In the genomic region with DNA sequence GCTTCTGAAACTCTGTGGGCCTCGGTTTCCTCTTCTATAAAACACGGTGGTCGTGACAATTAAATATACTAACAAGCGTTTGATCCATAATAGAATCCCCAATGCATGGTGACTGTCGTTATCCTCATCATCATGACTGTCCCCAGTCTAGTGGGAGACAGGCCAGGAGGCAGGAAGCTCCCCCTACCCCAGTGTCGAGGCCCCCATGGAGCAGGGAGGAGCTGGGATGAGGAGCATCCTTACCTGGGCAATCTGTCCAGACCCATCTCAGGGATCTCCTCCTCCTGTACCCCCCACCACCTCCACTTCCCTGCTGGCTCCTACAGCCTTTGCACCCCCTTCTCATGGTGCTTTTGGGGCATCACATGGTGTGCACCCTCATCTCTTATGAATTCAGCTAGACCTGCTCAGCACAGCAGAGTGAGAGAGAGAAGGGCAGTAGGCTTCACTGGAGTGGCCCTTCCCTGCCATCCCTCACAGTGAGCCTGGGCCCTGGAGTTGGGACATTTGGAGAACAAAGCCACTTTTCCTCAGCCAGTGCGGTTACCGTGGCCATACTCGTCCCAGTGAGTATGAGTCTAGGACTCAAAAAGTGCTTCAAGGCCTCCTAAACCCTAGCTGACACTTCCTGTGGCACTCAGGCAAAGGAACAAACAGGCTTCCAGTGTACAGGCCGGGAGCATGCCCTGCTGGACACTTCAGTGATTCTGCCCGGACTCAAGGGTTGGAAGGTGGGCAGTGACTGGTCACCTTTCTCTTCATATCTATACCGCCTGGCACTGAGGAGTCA, we compare ENCODE assay signal across 19 cellular contexts.
DNase-seq lines count a peak whose midpoint lies in the region; ATAC-seq, FAIRE-seq and TF ChIP-seq lines count a peak whose summit lies in the region.
"Had no signal": no experiment of that assay in that cellular context is flagged by ENCODE, and none has a peak within 500 bp of the region (broad histone marks: within the 10 kb centered on the region; RNA-seq: fewer than 3 reads in every experiment).

No MANE protein-coding gene starts in this region.

- H3K4me3 Mint-ChIP-seq in activated CD8-positive, alpha-beta memory T cell treated with anti-CD3 and anti-CD28 coated beads, Interleukin-2, amount 10 ng/mL, durations not matched to agents 7 days and 5 days = no peak overlapping the region
- H3K4me3 Mint-ChIP-seq: neural progenitor cell had no signal

- peak overlapping the region; percentile 68 for H3K27ac ChIP-seq in RWPE1
- no peak overlapping the region for H3K27ac ChIP-seq in H1 (ENCODE audit: low read depth, low read length)
- H3K27ac ChIP-seq in thymus (ENCODE audit: low read depth) = peak overlapping the region; percentile 93
- H3K27ac ChIP-seq in smooth muscle cell (ENCODE audit: low read depth) = no peak overlapping the region
- H3K27ac ChIP-seq in foreskin keratinocyte = no peak overlapping the region
- H3K27ac ChIP-seq: A549, colonic mucosa, left ventricle myocardium inferior, neural progenitor cell had no signal

- H2BK12ac ChIP-seq in H1 (ENCODE audit: low read depth, low read length) = no peak overlapping the region

- no peak overlapping the region for H2AK5ac ChIP-seq in H1 (ENCODE audit: low read depth, low read length)

- POLR2A ChIA-PET in RWPE1 (lab: Yijun Ruan, JAX; ENCODE audit: low non-redundant PET) (interaction anchor here (0.5 kb wide), 1 partner anchor 23 kb away, joined by 3 read pairs; no protein-coding TSS in a partner anchor), H1 (lab: Charles Lee; ENCODE audit: partially characterized antibody) (no interaction called here)

- no peak overlapping the region for H3K9ac ChIP-seq in H1 (replicated peaks in 1 of 4; ENCODE audit: extremely low read depth in 1 of 4, low read depth in 3 of 4, low read length in 3 of 4)
- H3K9ac ChIP-seq in smooth muscle cell (ENCODE audit: low read depth) = no peak overlapping the region
- H3K9ac ChIP-seq: neural progenitor cell had no signal

- H3K4me3 ChIP-seq in H1 (ENCODE audit: extremely low read depth in 1 of 4, insufficient read depth in 2 of 4, low read depth in 3 of 4, low read length in 4 of 4) (no peak overlapping the region), thymus (ENCODE audit: low read length) (no peak overlapping the region), smooth muscle cell (no peak overlapping the region)
- H3K4me3 ChIP-seq: A549, adrenal gland, colonic mucosa, esophagus muscularis mucosa, left ventricle myocardium inferior, neural progenitor cell had no signal

- H3K79me1 ChIP-seq in H1 (ENCODE audit: low read depth, low read length) = no peaks in the 10 kb centered on the region

- peak overlapping the region; percentile 93 for H3K27ac Mint-ChIP-seq in activated CD8-positive, alpha-beta memory T cell treated with anti-CD3 and anti-CD28 coated beads, Interleukin-2, amount 10 ng/mL, durations not matched to agents 7 days and 5 days

- ATAC-seq in activated CD8-positive, alpha-beta memory T cell treated with anti-CD3 and anti-CD28 coated beads, Interleukin-2, amount 10 ng/mL, durations not matched to agents 7 days and 5 days = no peak
- no peak for ATAC-seq in foreskin keratinocyte
- ATAC-seq: A549, Panc1 had no signal

- H2BK15ac ChIP-seq in H1 (ENCODE audit: low read length) = no peak overlapping the region

- peaks cover 20% of the 10 kb centered on the region for H3F3A ChIP-seq in smooth muscle cell (ENCODE audit: low read depth)

- TF ChIP-seq POLR2A in H1 (IDR thresholded peaks at IDR 0.05; ENCODE audit: control extremely low read depth in 1 of 2, low read depth in 2 of 2, low read length in 2 of 2) = no peak

- no peak for TF ChIP-seq CTCF in RWPE1 (conservative IDR thresholded peaks at IDR 0.05; ENCODE audit: low read depth)
- TF ChIP-seq CTCF in H1 (IDR thresholded peaks at IDR 0.05; ENCODE audit: control extremely low read depth in 1 of 3, insufficient read depth in 1 of 3, low read depth in 1 of 3, low read length in 3 of 3) = no peak
- TF ChIP-seq CTCF in smooth muscle cell (IDR thresholded peaks at IDR 0.05; ENCODE audit: borderline replicate concordance, insufficient read depth, poor library complexity, severe bottlenecking) = no peak
- TF ChIP-seq CTCF in foreskin keratinocyte (conservative IDR thresholded peaks at IDR 0.05) = no peak

- H3K14ac ChIP-seq in H1 (ENCODE audit: insufficient read length) = no peak overlapping the region

- no peaks in the 10 kb centered on the region for H3K79me2 ChIP-seq in H1 (ENCODE audit: control insufficient read depth in 1 of 2, insufficient read depth in 2 of 2, low read length in 2 of 2)
- no peaks in the 10 kb centered on the region for H3K79me2 ChIP-seq in smooth muscle cell (ENCODE audit: low read depth)

- peaks cover 93% of the 10 kb centered on the region for H3K4me1 Mint-ChIP-seq in activated CD8-positive, alpha-beta memory T cell treated with anti-CD3 and anti-CD28 coated beads, Interleukin-2, amount 10 ng/mL, durations not matched to agents 7 days and 5 days

- no peak overlapping the region for H3K4me2 ChIP-seq in H1 (ENCODE audit: insufficient read depth in 1 of 2, low read depth in 2 of 2, low read length in 2 of 2)
- H3K4me2 ChIP-seq in smooth muscle cell = no peak overlapping the region
- H3K4me2 ChIP-seq: A549, neural progenitor cell had no signal

- H4K5ac ChIP-seq in H1 (ENCODE audit: insufficient read length, low read depth, low read length) = no peak overlapping the region

- DNase-seq in activated CD8-positive, alpha-beta memory T cell treated with anti-CD3 and anti-CD28 coated beads, Interleukin-2, amount 10 ng/mL, durations not matched to agents 7 days and 5 days = no peak
- no peak for DNase-seq in activated CD8-positive, alpha-beta memory T cell treated with anti-CD3 and anti-CD28 coated beads, Interleukin-2, amount 50 U/mL, for 4 hours
- DNase-seq in RWPE1 (ENCODE audit: low spot score) = no peak
- DNase-seq in H1 (ENCODE audit: low read depth in 1 of 2, low spot score in 2 of 2) = no peak
- DNase-seq in NCI-H1092 treated with DMSO at 0.1 percent for 48 hours (lab: John Stamatoyannopoulos, UW) = no peak
- DNase-seq in smooth muscle cell (lab: John Stamatoyannopoulos, UW; ENCODE audit: unreplicated experiment) = no peak
- DNase-seq in foreskin keratinocyte = no peak
- DNase-seq: activated CD4-positive, alpha-beta T cell treated with anti-CD3 and anti-CD28 coated beads, Interleukin-2, amount 50 U/mL, for 4 hours; adrenal gland; DMS 273 treated with DMSO at 0.1 percent for 48 hours; left ventricle myocardium inferior; NCI-H1048; substantia nigra had no signal

- H3K4me1 ChIP-seq in H1 (replicated peaks in 1 of 4; ENCODE audit: control insufficient read depth in 3 of 4, insufficient read depth in 4 of 4, low read length in 3 of 4) = peaks cover 0 to 4% (median 0%) of the 10 kb centered on the region in 4 experiments; a peak in 1 of 7 replicates
- H3K4me1 ChIP-seq in thymus (ENCODE audit: control insufficient read depth, insufficient read depth, low read length) = peaks cover 90% of the 10 kb centered on the region
- H3K4me1 ChIP-seq in smooth muscle cell (ENCODE audit: low read depth) = peaks cover 10% of the 10 kb centered on the region
- H3K4me1 ChIP-seq in foreskin keratinocyte = peaks cover 23% of the 10 kb centered on the region
- H3K4me1 ChIP-seq: A549, left ventricle myocardium inferior had no signal

- CTCF ChIA-PET in activated CD8-positive, alpha-beta memory T cell treated with anti-CD3 and anti-CD28 coated beads, Interleukin-2, amount 10 ng/mL, durations not matched to agents 7 days and 5 days (lab: Charles Lee) = interaction anchor here (1.1 to 1.6 kb wide), 4 partner anchors 10 to 139 kb away, joined by 3 to 4 read pairs (median 4); no protein-coding TSS in a partner anchor
- CTCF ChIA-PET in RWPE1 (lab: Yijun Ruan, JAX) = interaction anchor here (0.5 to 1.2 kb wide), 3 partner anchors 39 to 162 kb away, joined by 3 to 7 read pairs (median 3); no protein-coding TSS in a partner anchor
- CTCF ChIA-PET in H1 (lab: Charles Lee; ENCODE audit: partially characterized antibody) = interaction anchor here (1.2 to 1.3 kb wide), 3 partner anchors 43 to 122 kb away, joined by 3 to 4 read pairs (median 3); no protein-coding TSS in a partner anchor

- no peak overlapping the region for H4K91ac ChIP-seq in H1 (replicated peaks; ENCODE audit: insufficient read length, low read length)

- no peak for TF ChIP-seq EP300 in H1 (IDR thresholded peaks at IDR 0.05; ENCODE audit: borderline replicate concordance in 1 of 2, low read depth in 2 of 2, low read length in 2 of 2)

- 82% methylated on average over 12 of the region's 12 CpGs; no CpG with 5 or more reads in 1 of the 2 experiments for WGBS in H1 (ENCODE audit: extremely low coverage in 1 of 2, insufficient coverage in 1 of 2, insufficient read length in 1 of 2, insufficient replicate concordance in 2 of 2, low coverage in 1 of 2, low lambda C conversion rate in 2 of 2, missing lambda C conversion rate in 1 of 2), 2 experiments
- WGBS in thymus = 87% methylated on average over 12 of the region's 12 CpGs
- WGBS in smooth muscle cell (ENCODE audit: low lambda C conversion rate) = 89% methylated on average over 12 of the region's 12 CpGs

- no peaks in the 10 kb centered on the region for H3K27me3 Mint-ChIP-seq in activated CD8-positive, alpha-beta memory T cell treated with anti-CD3 and anti-CD28 coated beads, Interleukin-2, amount 10 ng/mL, durations not matched to agents 7 days and 5 days

- no peaks in the 10 kb centered on the region for H4K20me1 ChIP-seq in H1 (replicated peaks in 1 of 2; ENCODE audit: control insufficient read depth in 1 of 2, insufficient read depth in 2 of 2, low read length in 2 of 2)
- peaks cover 19% of the 10 kb centered on the region for H4K20me1 ChIP-seq in smooth muscle cell (ENCODE audit: low read depth)

- H3K27me3 ChIP-seq in H1 (replicated peaks in 1 of 4; ENCODE audit: control insufficient read depth in 3 of 4, extremely low read depth in 1 of 4, insufficient read depth in 3 of 4, low read length in 3 of 4) (no peaks in the 10 kb centered on the region), thymus (ENCODE audit: control insufficient read depth, insufficient read depth) (no peaks in the 10 kb centered on the region), smooth muscle cell (ENCODE audit: low read depth) (no peaks in the 10 kb centered on the region), foreskin keratinocyte (no peaks in the 10 kb centered on the region)
- H3K27me3 ChIP-seq: adrenal gland, colonic mucosa, esophagus muscularis mucosa, neural progenitor cell had no signal

- no peaks in the 10 kb centered on the region for H3K9me3 ChIP-seq in H1 (ENCODE audit: insufficient read depth in 2 of 2, low read depth in 1 of 2, low read length in 1 of 2)
- no peaks in the 10 kb centered on the region for H3K9me3 ChIP-seq in thymus (ENCODE audit: control insufficient read depth)
- no peaks in the 10 kb centered on the region for H3K9me3 ChIP-seq in smooth muscle cell (replicated peaks; ENCODE audit: low read depth)
- H3K9me3 ChIP-seq: A549, adrenal gland, colonic mucosa, esophagus muscularis mucosa, left ventricle myocardium inferior had no signal

- no peak overlapping the region for H3K56ac ChIP-seq in H1 (replicated peaks; ENCODE audit: insufficient read length, low read depth, low read length)

- FAIRE-seq in H1 (lab: Jason Lieb, UNC) = no peak
- FAIRE-seq: A549 had no signal

- no peak overlapping the region for H3K4ac ChIP-seq in H1 (replicated peaks; ENCODE audit: insufficient read length, low read depth, low read length)

- H3K18ac ChIP-seq in H1 (ENCODE audit: extremely low read depth, low read length) = no peak overlapping the region

- peak overlapping the region; percentile 30; the same call in 1 of the 2 replicates for H2BK5ac ChIP-seq in H1 (ENCODE audit: low read depth, low read length)

- H3K9me3 Mint-ChIP-seq in activated CD8-positive, alpha-beta memory T cell treated with anti-CD3 and anti-CD28 coated beads, Interleukin-2, amount 10 ng/mL, durations not matched to agents 7 days and 5 days (ENCODE audit: low read depth) = no peaks in the 10 kb centered on the region
- H3K9me3 Mint-ChIP-seq: neural progenitor cell had no signal

- TF ChIP-seq RAD21 in H1 (IDR thresholded peaks at IDR 0.05 in 1 of 2, conservative IDR thresholded peaks at IDR 0.05 in 1 of 2; ENCODE audit: low read depth in 2 of 2, low read length in 2 of 2) = no peak

- H2BK120ac ChIP-seq in H1 (replicated peaks; ENCODE audit: low read depth, low read length) = no peak overlapping the region

- H3K36me3 ChIP-seq in H1 (ENCODE audit: control insufficient read depth in 2 of 4, insufficient read depth in 4 of 4, low read length in 3 of 4) (no peaks in the 10 kb centered on the region), thymus (ENCODE audit: control insufficient read depth, insufficient read depth) (no peaks in the 10 kb centered on the region), smooth muscle cell (ENCODE audit: low read depth) (no peaks in the 10 kb centered on the region)
- H3K36me3 ChIP-seq: adrenal gland, colonic mucosa, neural progenitor cell had no signal

- no peaks in the 10 kb centered on the region for H3K23me2 ChIP-seq in H1 (ENCODE audit: low read depth, low read length)

- no peak overlapping the region for H2BK20ac ChIP-seq in H1 (ENCODE audit: low read length)

- no peak overlapping the region for H4K8ac ChIP-seq in H1 (ENCODE audit: extremely low read depth, insufficient read depth, low read length)

- no peak overlapping the region for H2AFZ ChIP-seq in H1 (ENCODE audit: low read length)
- H2AFZ ChIP-seq in smooth muscle cell (ENCODE audit: low read depth) = no peak overlapping the region
- H2AFZ ChIP-seq: neural progenitor cell had no signal

- H3K23ac ChIP-seq in H1 (ENCODE audit: insufficient read length) = no peak overlapping the region

- H3K36me3 Mint-ChIP-seq in activated CD8-positive, alpha-beta memory T cell treated with anti-CD3 and anti-CD28 coated beads, Interleukin-2, amount 10 ng/mL, durations not matched to agents 7 days and 5 days = peaks cover 35% of the 10 kb centered on the region

Comparison
In these comparisons a context has a peak if more than half of its experiments do, and no peak if none do; other contexts are left out.
1. H3K27ac ChIP-seq: peak in RWPE1 (single experiment) and thymus (single experiment); none in H1 (single experiment), smooth muscle cell (single experiment) and foreskin keratinocyte (single experiment).